ENCODE assay signal across 26 cellular contexts in the genomic region with DNA sequence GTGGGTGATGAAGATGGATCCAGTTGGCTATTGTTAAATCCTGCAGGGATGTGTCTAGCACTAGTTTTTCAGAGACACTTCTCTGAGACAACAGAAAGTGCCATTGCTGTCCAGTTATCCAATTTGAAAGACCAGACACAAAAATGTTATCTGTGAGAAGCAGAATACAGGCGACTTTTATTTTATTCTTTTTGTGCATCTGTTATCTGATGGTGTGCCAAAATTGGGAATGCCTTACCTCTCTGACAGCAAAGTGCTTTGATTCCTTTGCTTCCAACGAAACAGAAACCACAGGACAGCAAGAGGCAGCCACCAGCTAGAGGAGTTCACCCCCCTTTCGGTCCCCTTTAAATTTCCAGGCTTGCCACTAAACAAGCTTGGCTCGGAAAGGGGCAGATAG. TPM values are rescaled to one million over a fixed set of nuclear protein-coding genes. Genes with fewer than 3 reads are reported as not detected.
"Had no signal": no experiment of that assay in that cellular context is flagged by ENCODE, and none has a peak within 500 bp of the region (broad histone marks: within the 10 kb centered on the region; RNA-seq: fewer than 3 reads in every experiment).

No MANE protein-coding gene starts in this region.

- H3K4me1 ChIP-seq: neural progenitor cell, parathyroid adenoma, psoas muscle, right lobe of liver, sigmoid colon, testis, tibial artery, upper lobe of right lung, uterus had no signal

- H3K27ac ChIP-seq: neural progenitor cell, ovary, parathyroid adenoma, psoas muscle, right lobe of liver, sigmoid colon, suprapubic skin, testis, tibial artery, upper lobe of right lung, uterus had no signal

- H3K36me3 ChIP-seq: neural progenitor cell, ovary, right lobe of liver, sigmoid colon, suprapubic skin, tibial artery, transverse colon, upper lobe of right lung, uterus had no signal

- H3K27me3 ChIP-seq: ovary, right lobe of liver, testis, upper lobe of right lung, uterus had no signal

- DNase-seq: natural killer cell; occipital lobe; ovary; posterior cingulate gyrus; psoas muscle; right cardiac atrium; right lobe of liver; sigmoid colon; small intestine; stimulated activated CD4-positive, alpha-beta T cell treated with anti-CD3 and anti-CD28 coated beads, Interleukin-15, amount 100 ng/mL, for 24 hours; stimulated activated CD4-positive, alpha-beta T cell treated with anti-CD3 and anti-CD28 coated beads, Interleukin-2, amount 100 ng/mL, for 24 hours; stimulated activated CD4-positive, alpha-beta T cell treated with anti-CD3 and anti-CD28 coated beads, Interleukin-2, amount 100 ng/mL, for 48 hours; stimulated activated CD4-positive, alpha-beta T cell treated with anti-CD3 and anti-CD28 coated beads, Interleukin-4, amount 100 ng/mL, for 24 hours; stimulated activated naive B cell treated with anti-CD40 and anti-IgM and Interleukin-4, amounts not matched to agents 10 μg/mL and 1 μg/mL and 100 μg/mL, for 72 hours; stimulated activated naive CD4-positive, alpha-beta T cell treated with Interleukin-2 at 50 U/mL for 16 hours; substantia nigra; testis; tibial artery; transverse colon; upper lobe of right lung; uterus had no signal

- ATAC-seq: psoas muscle; right cardiac atrium; stimulated activated naive B cell treated with anti-CD40 and anti-IgM and Interleukin-4, amounts not matched to agents 10 μg/mL and 1 μg/mL and 100 μg/mL, for 72 hours; upper lobe of right lung had no signal

- H3K9ac ChIP-seq: neural progenitor cell, parathyroid adenoma had no signal

- H3K4me3 ChIP-seq: neural progenitor cell, ovary, psoas muscle, right lobe of liver, sigmoid colon, suprapubic skin, testis, tibial artery, transverse colon, upper lobe of right lung, uterus had no signal

- H3K9me3 ChIP-seq: ovary, psoas muscle, right lobe of liver, sigmoid colon, suprapubic skin, testis, tibial artery, transverse colon, upper lobe of right lung, uterus had no signal

RNA-seq across cellular contexts. Expression of gene PRR20G, which starts 17.7 kb away (rescaled TPM):
- polyA plus RNA-seq: neural cell, ovary, psoas muscle, right cardiac atrium, sigmoid colon, small intestine, urinary bladder had no signal
